7 cellular contexts compared by ENCODE assay signal in the genomic region with DNA sequence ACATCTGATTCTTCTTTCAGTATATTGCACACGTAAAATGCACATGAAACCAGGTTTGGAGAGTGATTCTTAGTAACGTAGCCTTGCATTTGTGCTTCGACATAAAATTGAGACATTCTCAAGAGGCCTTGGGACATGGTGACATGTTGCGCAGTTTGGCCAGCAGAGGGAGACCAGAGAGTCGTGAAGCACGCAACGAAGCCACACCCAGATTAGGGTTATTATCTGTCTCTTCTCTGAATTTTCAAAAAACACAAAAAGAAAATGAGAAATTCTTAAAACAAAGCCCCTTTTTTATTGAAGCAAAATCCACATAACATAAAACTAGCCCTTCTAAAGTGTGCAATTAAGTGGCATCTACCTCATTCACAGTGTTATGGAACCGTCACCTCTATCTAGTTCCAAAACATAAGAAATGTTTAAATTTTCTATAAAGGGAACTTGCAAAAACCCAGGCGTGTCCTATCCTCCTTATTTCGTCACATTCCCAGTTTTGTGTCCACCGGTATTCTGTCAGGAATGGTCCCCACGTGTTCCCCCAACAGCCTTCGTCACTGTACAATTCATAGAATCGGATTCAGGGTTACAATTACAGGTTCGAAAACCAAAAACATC.
A peak's percentile ranks its signal among the peaks of the same experiment; 100 is the strongest.
DNase-seq lines count a peak whose midpoint lies in the region; FAIRE-seq and TF ChIP-seq lines count a peak whose summit lies in the region.

No MANE protein-coding gene starts in this region.

- peak overlapping the region; percentile 79 for H3K4me3 Mint-ChIP-seq in activated naive CD8-positive, alpha-beta T cell

- TF ChIP-seq POLR2A in tibial nerve (IDR thresholded peaks at IDR 0.05) = no peak

- TF ChIP-seq CTCF in SK-N-SH (IDR thresholded peaks at IDR 0.05) = peak; percentile 60
- peak; percentile 61 to 81 (median 76) for TF ChIP-seq CTCF in tibial nerve (IDR thresholded peaks at IDR 0.05)

- H3K79me2 ChIP-seq in SK-N-SH (ENCODE audit: insufficient read depth) = no peaks in the 10 kb centered on the region

- H3K9me2 ChIP-seq in SK-N-SH = no peaks in the 10 kb centered on the region

- intact Hi-C loops in head of caudate nucleus (cut with DNase I) = loop anchor here (10.0 kb wide), 2 partner anchors 158 to 518 kb away; a partner anchor contains a TSS

- no peaks in the 10 kb centered on the region for H3K27me3 Mint-ChIP-seq in activated naive CD8-positive, alpha-beta T cell

- H3K9me3 ChIP-seq in SK-N-SH (no peaks in the 10 kb centered on the region), tibial nerve (peaks cover 0 to 7% (median 0%) of the 10 kb centered on the region in 4 donors)

- H3K4me2 ChIP-seq in SK-N-SH = no peak overlapping the region

- H3K4me3 ChIP-seq in SK-N-SH (ENCODE audit: low read depth in 2 of 2, low read length in 1 of 2) (no peak overlapping the region), tibial nerve (no peak overlapping the region)

- H3K27me3 ChIP-seq in SK-N-SH (ENCODE audit: insufficient read depth) (no peaks in the 10 kb centered on the region), tibial nerve (no peaks in the 10 kb centered on the region)

- TF ChIP-seq RAD21 in Ishikawa (IDR thresholded peaks at IDR 0.05; ENCODE audit: low read depth) = peak; percentile 61
- TF ChIP-seq RAD21 in SK-N-SH (IDR thresholded peaks at IDR 0.05; ENCODE audit: low read length) = peak; percentile 50

- H3K27ac ChIP-seq in SK-N-SH (ENCODE audit: low read depth in 2 of 2, low read length in 1 of 2) (peak overlapping the region; percentile 63 to 92), tibial nerve (peak overlapping the region; percentile 77 to 95 (median 84))

- 74% methylated on average over 14 of the region's 15 CpGs for WGBS in SK-N-SH (ENCODE audit: low lambda C conversion rate)
- whole genome bisulfite sequencing in tibial nerve, 2 donors = 37 to 39% methylated on average over 15 of the region's 15 CpGs

- H3K9ac ChIP-seq in SK-N-SH = peak overlapping the region; percentile 47

- peaks cover 7% of the 10 kb centered on the region for H3F3A ChIP-seq in SK-N-SH (replicated peaks; ENCODE audit: insufficient read depth)

- TF ChIP-seq EP300 in Ishikawa (IDR thresholded peaks at IDR 0.05; ENCODE audit: borderline replicate concordance) (no peak), SK-N-SH (IDR thresholded peaks at IDR 0.05; ENCODE audit: borderline replicate concordance in 1 of 2, low read depth in 1 of 2, low read length in 1 of 2) (no peak), tibial nerve (IDR thresholded peaks at IDR 0.05) (peak in 1 of 2 donors; percentile 37)

- CTCF ChIA-PET in SK-N-SH (lab: Yijun Ruan, JAX) = interaction anchor here (1.8 kb wide), 1 partner anchor 19 kb away, joined by 5 read pairs; no protein-coding TSS in a partner anchor

- no peaks in the 10 kb centered on the region for H4K20me1 ChIP-seq in SK-N-SH (ENCODE audit: insufficient read depth)

- H3K36me3 Mint-ChIP-seq in activated naive CD8-positive, alpha-beta T cell = peaks cover 6% of the 10 kb centered on the region

- H3K36me3 ChIP-seq in SK-N-SH (replicated peaks in 1 of 2; ENCODE audit: control insufficient read depth in 1 of 2, insufficient read depth in 2 of 2, low read length in 1 of 2) (no peaks in the 10 kb centered on the region), tibial nerve (no peaks in the 10 kb centered on the region)

- H3K27ac Mint-ChIP-seq in activated naive CD8-positive, alpha-beta T cell = peak overlapping the region; percentile 97

- no peak for DNase-seq in GM18507 (ENCODE audit: extremely low spot score, insufficient read length, low read depth)
- peak; percentile 42 for DNase-seq in SK-N-SH
- DNase-seq in head of caudate nucleus = peak; percentile 41 to 91 (median 77)
- DNase-seq in pons (ENCODE audit: low spot score) = peak; percentile 82
- peak; percentile 72 to 82 for DNase-seq in tibial nerve (ENCODE audit: low spot score in 2 of 2)

- H2AFZ ChIP-seq in SK-N-SH (ENCODE audit: low read depth) = peak overlapping the region; percentile 69

- H3K4me1 Mint-ChIP-seq in activated naive CD8-positive, alpha-beta T cell (ENCODE audit: low read depth) = peaks cover 56% of the 10 kb centered on the region

- no peaks in the 10 kb centered on the region for H3K9me3 Mint-ChIP-seq in activated naive CD8-positive, alpha-beta T cell (ENCODE audit: low read depth)

- H3K4me1 ChIP-seq in SK-N-SH (ENCODE audit: control insufficient read depth in 1 of 2, insufficient read depth in 2 of 2, low read depth in 1 of 2, low read length in 1 of 2) = peaks cover 13 to 19% of the 10 kb centered on the region in 2 experiments; a peak in 2 of 4 replicates
- H3K4me1 ChIP-seq in tibial nerve = peaks cover 0 to 58% (median 24%) of the 10 kb centered on the region in 4 donors

- peak; percentile 74 for FAIRE-seq in GM18507 (lab: Jason Lieb, UNC)

- POLR2A ChIA-PET in SK-N-SH (lab: Yijun Ruan, JAX) = no interaction called here

TF ChIP-seq in Ishikawa, 13 proteins besides CTCF, POLR2A, EP300 and RAD21 (continues in another document):
- TF ChIP-seq YY1 (IDR thresholded peaks at IDR 0.05; ENCODE audit: low read depth) = no peak
- no peak for TF ChIP-seq NFIC (IDR thresholded peaks at IDR 0.05)
- no peak for TF ChIP-seq TAF1 (IDR thresholded peaks at IDR 0.05; ENCODE audit: low read depth)
- TF ChIP-seq TEAD4 (IDR thresholded peaks at IDR 0.05) = no peak
- TF ChIP-seq EGR1 (IDR thresholded peaks at IDR 0.05) = no peak
- TF ChIP-seq, protein P1, sequence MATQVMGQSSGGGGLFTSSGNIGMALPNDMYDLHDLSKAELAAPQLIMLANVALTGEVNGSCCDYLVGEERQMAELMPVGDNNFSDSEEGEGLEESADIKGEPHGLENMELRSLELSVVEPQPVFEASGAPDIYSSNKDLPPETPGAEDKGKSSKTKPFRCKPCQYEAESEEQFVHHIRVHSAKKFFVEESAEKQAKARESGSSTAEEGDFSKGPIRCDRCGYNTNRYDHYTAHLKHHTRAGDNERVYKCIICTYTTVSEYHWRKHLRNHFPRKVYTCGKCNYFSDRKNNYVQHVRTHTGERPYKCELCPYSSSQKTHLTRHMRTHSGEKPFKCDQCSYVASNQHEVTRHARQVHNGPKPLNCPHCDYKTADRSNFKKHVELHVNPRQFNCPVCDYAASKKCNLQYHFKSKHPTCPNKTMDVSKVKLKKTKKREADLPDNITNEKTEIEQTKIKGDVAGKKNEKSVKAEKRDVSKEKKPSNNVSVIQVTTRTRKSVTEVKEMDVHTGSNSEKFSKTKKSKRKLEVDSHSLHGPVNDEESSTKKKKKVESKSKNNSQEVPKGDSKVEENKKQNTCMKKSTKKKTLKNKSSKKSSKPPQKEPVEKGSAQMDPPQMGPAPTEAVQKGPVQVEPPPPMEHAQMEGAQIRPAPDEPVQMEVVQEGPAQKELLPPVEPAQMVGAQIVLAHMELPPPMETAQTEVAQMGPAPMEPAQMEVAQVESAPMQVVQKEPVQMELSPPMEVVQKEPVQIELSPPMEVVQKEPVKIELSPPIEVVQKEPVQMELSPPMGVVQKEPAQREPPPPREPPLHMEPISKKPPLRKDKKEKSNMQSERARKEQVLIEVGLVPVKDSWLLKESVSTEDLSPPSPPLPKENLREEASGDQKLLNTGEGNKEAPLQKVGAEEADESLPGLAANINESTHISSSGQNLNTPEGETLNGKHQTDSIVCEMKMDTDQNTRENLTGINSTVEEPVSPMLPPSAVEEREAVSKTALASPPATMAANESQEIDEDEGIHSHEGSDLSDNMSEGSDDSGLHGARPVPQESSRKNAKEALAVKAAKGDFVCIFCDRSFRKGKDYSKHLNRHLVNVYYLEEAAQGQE (IDR thresholded peaks at IDR 0.05; ENCODE audit: low read depth) = no peak
- TF ChIP-seq TCF12 (IDR thresholded peaks at IDR 0.05; ENCODE audit: low read depth) = no peak
- TF ChIP-seq, protein P2, sequence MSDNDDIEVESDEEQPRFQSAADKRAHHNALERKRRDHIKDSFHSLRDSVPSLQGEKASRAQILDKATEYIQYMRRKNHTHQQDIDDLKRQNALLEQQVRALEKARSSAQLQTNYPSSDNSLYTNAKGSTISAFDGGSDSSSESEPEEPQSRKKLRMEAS (IDR thresholded peaks at IDR 0.05) = no peak
- TF ChIP-seq CREB1 (IDR thresholded peaks at IDR 0.05; ENCODE audit: low read depth) = no peak

TF ChIP-seq in SK-N-SH, 30 proteins besides CTCF, POLR2A, EP300 and RAD21:
- peak; percentile 43; the same call in 1 of the 2 replicates for TF ChIP-seq SMC3 (IDR thresholded peaks at IDR 0.05; ENCODE audit: low read depth, low read length)
- TF ChIP-seq, protein P3, sequence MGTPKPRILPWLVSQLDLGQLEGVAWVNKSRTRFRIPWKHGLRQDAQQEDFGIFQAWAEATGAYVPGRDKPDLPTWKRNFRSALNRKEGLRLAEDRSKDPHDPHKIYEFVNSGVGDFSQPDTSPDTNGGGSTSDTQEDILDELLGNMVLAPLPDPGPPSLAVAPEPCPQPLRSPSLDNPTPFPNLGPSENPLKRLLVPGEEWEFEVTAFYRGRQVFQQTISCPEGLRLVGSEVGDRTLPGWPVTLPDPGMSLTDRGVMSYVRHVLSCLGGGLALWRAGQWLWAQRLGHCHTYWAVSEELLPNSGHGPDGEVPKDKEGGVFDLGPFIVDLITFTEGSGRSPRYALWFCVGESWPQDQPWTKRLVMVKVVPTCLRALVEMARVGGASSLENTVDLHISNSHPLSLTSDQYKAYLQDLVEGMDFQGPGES (IDR thresholded peaks at IDR 0.05; ENCODE audit: low read depth, low read length) = no peak
